ENCODE assay signal across 22 cellular contexts in the genomic region with DNA sequence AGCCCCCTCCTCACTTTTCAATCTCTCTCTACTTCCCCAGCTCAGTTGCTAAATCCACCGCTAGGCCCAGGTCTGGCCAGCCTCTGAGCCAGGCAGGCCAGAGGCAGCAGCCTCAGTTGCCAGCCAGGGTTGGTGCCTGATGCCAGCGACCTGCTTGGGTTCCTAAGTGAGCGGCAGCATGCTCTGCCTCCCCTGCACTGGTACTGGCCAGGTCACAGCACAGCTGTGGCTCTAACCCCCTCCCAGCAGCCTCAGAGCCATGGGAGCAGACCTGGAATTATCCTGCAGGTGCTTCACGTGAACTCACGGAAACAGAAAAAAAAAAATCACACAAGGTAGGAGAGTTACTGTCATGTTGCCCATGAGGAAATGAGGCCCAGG.
DNase-seq lines count a peak whose midpoint lies in the region; ATAC-seq, FAIRE-seq and TF ChIP-seq lines count a peak whose summit lies in the region.
"Had no signal": no experiment of that assay in that cellular context is flagged by ENCODE, and none has a peak within 500 bp of the region (broad histone marks: within the 10 kb centered on the region; RNA-seq: fewer than 3 reads in every experiment).

No MANE protein-coding gene starts in this region.

- no peaks in the 10 kb centered on the region for H3K36me3 Mint-ChIP-seq in naive thymus-derived CD4-positive, alpha-beta T cell
- H3K36me3 Mint-ChIP-seq: CD4-positive, CD25-positive, alpha-beta regulatory T cell had no signal

- CTCF ChIA-PET in HCT116 (lab: Charles Lee) = no interaction called here
- CTCF ChIA-PET in naive thymus-derived CD4-positive, alpha-beta T cell (lab: Charles Lee) = no interaction called here

- intact Hi-C loops in HCT116 (cut with micrococcal nuclease) = no loop called here
- intact Hi-C loops in left ventricle myocardium inferior (cut with micrococcal nuclease) = no loop called here
- intact Hi-C loops in naive thymus-derived CD4-positive, alpha-beta T cell (cut with micrococcal nuclease) = no loop called here

- no peaks in the 10 kb centered on the region for H3K27me3 ChIP-seq in HCT116 (ENCODE audit: insufficient read depth, low read length)
- H3K27me3 ChIP-seq in left ventricle myocardium inferior (ENCODE audit: low read depth) = no peaks in the 10 kb centered on the region
- H3K27me3 ChIP-seq in trophoblast cell (ENCODE audit: insufficient read depth, low read length) = no peaks in the 10 kb centered on the region
- H3K27me3 ChIP-seq in naive thymus-derived CD4-positive, alpha-beta T cell (ENCODE audit: control insufficient read depth in 2 of 2, insufficient read depth in 2 of 2, low read length in 2 of 2) = no peaks in the 10 kb centered on the region
- H3K27me3 ChIP-seq: BE2C had no signal

- no peak overlapping the region for H2BK120ac ChIP-seq in trophoblast cell (ENCODE audit: insufficient read depth, low read length, poor library complexity)

- H3K4me1 ChIP-seq in HCT116 (ENCODE audit: control insufficient read depth in 1 of 2, insufficient read depth in 2 of 2, low read length in 2 of 2) = peaks cover 0 to 10% of the 10 kb centered on the region in 2 experiments; a peak in 2 of 4 replicates
- H3K4me1 ChIP-seq in left ventricle myocardium inferior = peaks cover 25% of the 10 kb centered on the region
- peaks cover 0 to 6% of the 10 kb centered on the region in 2 experiments for H3K4me1 ChIP-seq in trophoblast cell (ENCODE audit: control insufficient read depth in 1 of 2, insufficient read depth in 2 of 2, low read length in 2 of 2)
- no peaks in the 10 kb centered on the region for H3K4me1 ChIP-seq in naive thymus-derived CD4-positive, alpha-beta T cell (ENCODE audit: control insufficient read depth in 2 of 2, insufficient read depth in 2 of 2, low read length in 2 of 2)
- H3K4me1 ChIP-seq: BE2C had no signal

- no peak overlapping the region for H3K14ac ChIP-seq in trophoblast cell (ENCODE audit: low read length)

- H3K9me3 Mint-ChIP-seq in naive thymus-derived CD4-positive, alpha-beta T cell = no peaks in the 10 kb centered on the region
- H3K9me3 Mint-ChIP-seq: CD4-positive, CD25-positive, alpha-beta regulatory T cell; HFFc6 had no signal

- BruUV-seq in HCT116 (replicated peaks; lab: Mats Ljungman, UMichigan) = no TSS peak

- H3K79me1 ChIP-seq in trophoblast cell (ENCODE audit: low read length) = no peaks in the 10 kb centered on the region

- no peak overlapping the region for H2BK5ac ChIP-seq in trophoblast cell (ENCODE audit: low read depth, low read length, poor library complexity)

- POLR2A ChIA-PET in HCT116 (lab: Charles Lee) = no interaction called here
- POLR2A ChIA-PET in naive thymus-derived CD4-positive, alpha-beta T cell (lab: Charles Lee) = interaction anchor here (0.6 kb wide), 1 partner anchor 829 kb away, joined by 3 read pairs; no protein-coding TSS in a partner anchor

- H2AFZ ChIP-seq in HCT116 (ENCODE audit: low read depth, low read length, poor library complexity, severe bottlenecking) (no peak overlapping the region), trophoblast cell (ENCODE audit: insufficient read depth, low read length, poor library complexity) (no peak overlapping the region)

- TF ChIP-seq RAD21 in HCT116 (IDR thresholded peaks at IDR 0.05; ENCODE audit: low read depth) = no peak

- H4K20me1 ChIP-seq in HCT116 (ENCODE audit: insufficient read depth) = no peaks in the 10 kb centered on the region

- H3K79me2 ChIP-seq in HCT116 (ENCODE audit: insufficient read depth, low read length) (no peaks in the 10 kb centered on the region), trophoblast cell (ENCODE audit: control insufficient read depth, insufficient read depth, low read length, poor library complexity) (no peaks in the 10 kb centered on the region)

- TF ChIP-seq CTCF in HCT116 (IDR thresholded peaks at IDR 0.05 in 2 of 3, conservative IDR thresholded peaks at IDR 0.05 in 1 of 3; ENCODE audit: borderline replicate concordance in 1 of 3, insufficient read depth in 1 of 3, low read depth in 2 of 3, low read length in 2 of 3) (no peak), left ventricle myocardium inferior (IDR thresholded peaks at IDR 0.05; ENCODE audit: borderline replicate concordance) (no peak)

- no peak overlapping the region for H3K4ac ChIP-seq in trophoblast cell (ENCODE audit: low read depth, low read length)

- no peak overlapping the region for H2AK5ac ChIP-seq in trophoblast cell (ENCODE audit: low read length)

- peak overlapping the region; percentile 33 for H4K91ac ChIP-seq in trophoblast cell (ENCODE audit: low read depth, low read length)

- H4K8ac ChIP-seq in trophoblast cell (ENCODE audit: low read depth, low read length) = no peak overlapping the region

- H3K4me1 Mint-ChIP-seq in naive thymus-derived CD4-positive, alpha-beta T cell = no peaks in the 10 kb centered on the region

- no peak overlapping the region for H4K12ac ChIP-seq in trophoblast cell (ENCODE audit: low read depth, low read length)

- DNase-seq in HCT116 (ENCODE audit: low read depth, low spot score) (no peak), NCI-H146 treated with DMSO at 0.1 percent for 48 hours (lab: John Stamatoyannopoulos, UW; ENCODE audit: unreplicated experiment) (peak; percentile 13), left ventricle myocardium inferior (no peak), trophoblast cell (no peak), RCC 7860 (ENCODE audit: low spot score) (no peak)
- DNase-seq in naive thymus-derived CD4-positive, alpha-beta T cell = no peak
- DNase-seq: BE2C; CD4-positive, CD25-positive, alpha-beta regulatory T cell; DMS79 treated with DMSO at 0.1 percent for 48 hours; H7; KBM-7; NCI-H1092; NCI-H1436 treated with DMSO at 0.1 percent for 48 hours; NCI-H2029 treated with DMSO at 0.1 percent for 48 hours; NCI-H2171; NCI-H345; NCI-H524; NCI-H774; SHP77 had no signal

- peaks cover 4 to 51% (median 15%) of the 10 kb centered on the region in 5 donors for H3K27me3 Mint-ChIP-seq in naive thymus-derived CD4-positive, alpha-beta T cell

- H3K9ac ChIP-seq in HCT116 (ENCODE audit: low read length) (no peak overlapping the region), trophoblast cell (ENCODE audit: low read length) (no peak overlapping the region)

- no CpG with 5 or more reads among the region's 5 CpGs for WGBS in trophoblast cell (ENCODE audit: extremely low coverage, insufficient coverage, insufficient read length)

- H3K4me3 ChIP-seq in HCT116 (replicated peaks in 1 of 2; ENCODE audit: low read depth in 1 of 2, low read length in 2 of 2) = no peak overlapping the region
- H3K4me3 ChIP-seq in left ventricle myocardium inferior = no peak overlapping the region
- H3K4me3 ChIP-seq in trophoblast cell (ENCODE audit: low read depth, low read length) = no peak overlapping the region
- H3K4me3 ChIP-seq in naive thymus-derived CD4-positive, alpha-beta T cell (ENCODE audit: low read length) = no peak overlapping the region

- no peak overlapping the region for H3K23ac ChIP-seq in trophoblast cell (ENCODE audit: low read length)

- no peak overlapping the region for H3K27ac Mint-ChIP-seq in naive thymus-derived CD4-positive, alpha-beta T cell
- H3K27ac Mint-ChIP-seq: CD4-positive, CD25-positive, alpha-beta regulatory T cell; HFFc6 had no signal

- TF ChIP-seq POLR2A in HCT116 (IDR thresholded peaks at IDR 0.05; ENCODE audit: borderline replicate concordance, extremely low read depth, insufficient read depth, insufficient read length) = no peak

- H3K9me2 ChIP-seq in HCT116 (ENCODE audit: insufficient read depth) = no peaks in the 10 kb centered on the region

- H3K27ac ChIP-seq in HCT116 (ENCODE audit: low read depth, low read length) = no peak overlapping the region
- H3K27ac ChIP-seq in left ventricle myocardium inferior (replicated peaks) = peak overlapping the region; percentile 88
- no peak overlapping the region for H3K27ac ChIP-seq in trophoblast cell (ENCODE audit: low read depth, low read length)
- no peak overlapping the region for H3K27ac ChIP-seq in naive thymus-derived CD4-positive, alpha-beta T cell (ENCODE audit: low read depth, low read length)

- H3K4me3 Mint-ChIP-seq in naive thymus-derived CD4-positive, alpha-beta T cell = no peak overlapping the region
- H3K4me3 Mint-ChIP-seq: CD4-positive, CD25-positive, alpha-beta regulatory T cell; HFFc6 had no signal

- no peak overlapping the region for H2BK12ac ChIP-seq in trophoblast cell (ENCODE audit: low read length)

- FAIRE-seq in RCC 7860 (lab: Jason Lieb, UNC) = no peak
- FAIRE-seq: HepG2 had no signal

- no peak overlapping the region for H3K18ac ChIP-seq in trophoblast cell (ENCODE audit: low read length)

- H3K4me2 ChIP-seq in HCT116 (ENCODE audit: low read length) (peak overlapping the region; percentile 16), trophoblast cell (ENCODE audit: low read length) (no peak overlapping the region)

- RAD21 ChIA-PET in HCT116 (lab: Charles Lee; ENCODE audit: low non-redundant PET in 1 of 2, low total read pairs in 2 of 2, uncharacterized antibody in 2 of 2, unreplicated experiment in 2 of 2) = no interaction called here

- no peaks in the 10 kb centered on the region for H3K36me3 ChIP-seq in HCT116 (ENCODE audit: control insufficient read depth in 1 of 2, insufficient read depth in 2 of 2, low read length in 2 of 2)
- H3K36me3 ChIP-seq in left ventricle myocardium inferior = no peaks in the 10 kb centered on the region
- no peaks in the 10 kb centered on the region for H3K36me3 ChIP-seq in trophoblast cell (ENCODE audit: control insufficient read depth in 1 of 2, insufficient read depth in 2 of 2, low read length in 2 of 2)
- H3K36me3 ChIP-seq in naive thymus-derived CD4-positive, alpha-beta T cell (ENCODE audit: control insufficient read depth in 2 of 3, insufficient read depth in 3 of 3, low read length in 3 of 3) = no peaks in the 10 kb centered on the region
- H3K36me3 ChIP-seq: BE2C had no signal

- ATAC-seq in HCT116 (peak; percentile 34), GM21528 (IDR thresholded peaks at IDR 0.05; ENCODE audit: low FRiP score, unreplicated experiment) (no peak)
- ATAC-seq in naive thymus-derived CD4-positive, alpha-beta T cell = no peak
- ATAC-seq: HepG2 had no signal

- H3K9me3 ChIP-seq in HCT116 (ENCODE audit: control insufficient read depth in 1 of 2, insufficient read depth in 1 of 2, low read depth in 1 of 2, low read length in 2 of 2) (no peaks in the 10 kb centered on the region), left ventricle myocardium inferior (replicated peaks) (no peaks in the 10 kb centered on the region), trophoblast cell (ENCODE audit: insufficient read depth, low read depth, low read length) (no peaks in the 10 kb centered on the region)
- H3K9me3 ChIP-seq in naive thymus-derived CD4-positive, alpha-beta T cell (ENCODE audit: control insufficient read depth in 2 of 3, low read length in 3 of 3) = no peaks in the 10 kb centered on the region
- H3K9me3 ChIP-seq: BE2C had no signal

TF ChIP-seq in HCT116, 20 proteins besides CTCF, POLR2A, EP300 and RAD21 (continues in another document):
- no peak for TF ChIP-seq CBX3 (IDR thresholded peaks at IDR 0.05; ENCODE audit: low read depth)
- no peak for TF ChIP-seq SRF (IDR thresholded peaks at IDR 0.05; ENCODE audit: low read depth)
- no peak for TF ChIP-seq EGR1 (IDR thresholded peaks at IDR 0.05; ENCODE audit: low read depth)
- TF ChIP-seq POLR2AphosphoS5 (IDR thresholded peaks at IDR 0.05; ENCODE audit: low read depth, low read length) = no peak
- TF ChIP-seq CEBPB (IDR thresholded peaks at IDR 0.05; ENCODE audit: low read depth) = no peak
- TF ChIP-seq SP1 (IDR thresholded peaks at IDR 0.05; ENCODE audit: low read depth) = no peak
- TF ChIP-seq ZNF274 (IDR thresholded peaks at IDR 0.05; ENCODE audit: low read depth, low read length) = no peak
